8 cellular contexts compared by ENCODE assay signal in the genomic region with DNA sequence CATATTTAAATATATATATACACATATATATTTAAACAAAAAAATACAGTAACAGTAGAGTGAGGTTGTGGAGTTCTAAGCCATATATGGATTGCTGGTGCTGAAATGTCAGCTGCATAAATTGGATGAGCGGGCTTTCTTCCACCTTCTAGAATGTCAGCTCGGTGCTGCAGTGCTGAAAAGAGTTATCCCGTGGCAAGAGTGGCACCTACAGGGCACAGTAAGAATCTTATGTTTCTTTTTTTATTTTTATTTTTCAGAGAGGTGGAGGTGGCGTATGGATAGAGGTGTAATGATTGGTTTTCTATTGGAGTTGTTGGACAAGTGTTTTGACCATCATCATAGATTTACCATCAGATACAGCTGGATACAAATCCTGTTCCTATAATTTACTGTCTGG.
DNase-seq lines count a peak whose midpoint lies in the region; ATAC-seq and TF ChIP-seq lines count a peak whose summit lies in the region.

No MANE protein-coding gene starts in this region.

- TF ChIP-seq POLR2A in tibial nerve (IDR thresholded peaks at IDR 0.05), result no peak

- H3K9me3 ChIP-seq in left lung, result no peaks in the 10 kb centered on the region
- H3K9me3 ChIP-seq in tibial nerve, result no peaks in the 10 kb centered on the region

- peak; percentile 10 for DNase-seq in DMS114 treated with DMSO at 0.1 percent for 48 hours (lab: John Stamatoyannopoulos, UW; ENCODE audit: unreplicated experiment)
- DNase-seq in NCI-H82 (lab: John Stamatoyannopoulos, UW), result peak; percentile 78
- peak; percentile 74 to 84 for DNase-seq in cardiac fibroblast (ENCODE audit: low read depth in 2 of 2)
- DNase-seq in left lung, result peak in 1 of 2 donors; percentile 41
- peak in 1 of 2 donors; percentile 50 for DNase-seq in tibial nerve (ENCODE audit: low spot score in 2 of 2)

- intact Hi-C loops in left lung (cut with DNase I), result loop anchor here (5.0 to 10.0 kb wide), 3 partner anchors 144 to 159 kb away; no protein-coding TSS in a partner anchor

- WGBS in tibial nerve, 2 donors, result 13 to 17% methylated on average over 4 of the region's 4 CpGs

- peak; percentile 54 for ATAC-seq in HG03139 (IDR thresholded peaks at IDR 0.05; ENCODE audit: unreplicated experiment)
- ATAC-seq in left lung, result peak; percentile 76
- ATAC-seq in GM21737 (IDR thresholded peaks at IDR 0.05; ENCODE audit: unreplicated experiment), result no peak
- no peak for ATAC-seq in GM21526 (IDR thresholded peaks at IDR 0.05; ENCODE audit: low FRiP score, unreplicated experiment)

- H3K4me1 ChIP-seq in left lung (peaks cover 0 to 10% of the 10 kb centered on the region in 2 donors), tibial nerve (peaks cover 0 to 23% (median 3%) of the 10 kb centered on the region in 4 donors)

- peak in 1 of 2 donors; percentile 56 for TF ChIP-seq EP300 in tibial nerve (IDR thresholded peaks at IDR 0.05)

- no peak overlapping the region for H3K4me3 ChIP-seq in cardiac fibroblast (replicated peaks in 1 of 2; ENCODE audit: low read depth in 2 of 2, low read length in 2 of 2)
- H3K4me3 ChIP-seq in left lung, result no peak overlapping the region
- H3K4me3 ChIP-seq in tibial nerve, result no peak overlapping the region

- H3K27ac ChIP-seq in left lung, result no peak overlapping the region
- H3K27ac ChIP-seq in tibial nerve, result no peak overlapping the region

- peak; percentile 29 for TF ChIP-seq CTCF in cardiac fibroblast (IDR thresholded peaks at IDR 0.05; ENCODE audit: low read depth, low read length)
- TF ChIP-seq CTCF in left lung (IDR thresholded peaks at IDR 0.05), result peak in 1 of 2 donors; percentile 36
- peak; percentile 35 to 81 (median 43) for TF ChIP-seq CTCF in tibial nerve (IDR thresholded peaks at IDR 0.05)

- H3K27me3 ChIP-seq in left lung (no peaks in the 10 kb centered on the region), tibial nerve (no peaks in the 10 kb centered on the region)

- H3K36me3 ChIP-seq in left lung, result no peaks in the 10 kb centered on the region
- no peaks in the 10 kb centered on the region for H3K36me3 ChIP-seq in tibial nerve

Comparison
In these comparisons a context has a peak if more than half of its experiments do, and no peak if none do; other contexts are left out.
1. ATAC-seq: peak in HG03139 (single experiment) and left lung (single experiment); none in GM21737 (single experiment) and GM21526 (single experiment).